In the genomic region with DNA sequence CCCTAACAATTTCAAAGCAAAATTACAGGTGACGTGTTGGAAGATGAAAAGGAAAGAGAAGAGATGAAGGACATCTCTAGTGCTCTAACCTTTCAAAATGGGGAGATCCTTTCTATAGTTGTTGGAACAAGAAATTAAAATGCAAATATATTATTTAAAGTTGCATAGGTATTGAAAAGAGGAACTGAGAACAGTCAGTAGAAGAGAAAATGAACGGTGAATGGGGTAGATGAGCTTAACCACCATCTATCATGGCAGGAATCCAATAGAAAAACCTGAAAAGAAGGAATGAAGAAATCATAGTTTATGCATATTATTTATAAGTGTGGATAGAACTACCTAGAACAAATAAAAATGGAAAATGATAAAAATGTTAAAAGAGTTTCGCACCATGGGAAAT, we compare ENCODE assay signal across 15 cellular contexts. TPM values are rescaled to one million over a fixed set of nuclear protein-coding genes. Genes with fewer than 3 reads are reported as not detected.
DNase-seq lines count a peak whose midpoint lies in the region; ATAC-seq and TF ChIP-seq lines count a peak whose summit lies in the region.
"Had no signal": no experiment of that assay in that cellular context is flagged by ENCODE, and none has a peak within 500 bp of the region (broad histone marks: within the 10 kb centered on the region; RNA-seq: fewer than 3 reads in every experiment).

No MANE protein-coding gene starts in this region.

- intact Hi-C loops in Calu3 (cut with micrococcal nuclease; ENCODE audit: unreplicated experiment): loop anchor here (5.0 to 10.0 kb wide), 2 partner anchors 73 to 460 kb away; no protein-coding TSS in a partner anchor

- H3K27me3 Mint-ChIP-seq in Calu3 (ENCODE audit: unreplicated experiment): no peaks in the 10 kb centered on the region

- no TSS peak for BruUV-seq in Calu3 (replicated peaks; lab: Mats Ljungman, UMichigan)

- DNase-seq in GM20000 (ENCODE audit: low spot score) (peak; percentile 26), Calu3 (no peak), COLO668 (lab: John Stamatoyannopoulos, UW; ENCODE audit: unreplicated experiment) (no peak)
- no peak for DNase-seq in stimulated activated naive CD8-positive, alpha-beta T cell treated with anti-CD3 and anti-CD28 coated beads, Interleukin-15, Interleukin-2, amounts not matched to agents 100 U/mL and 50 U/mL, for 24 hours
- DNase-seq: amniotic stem cell, gastrocnemius medialis, GF-D8, NCI-H748 treated with DMSO at 0.1 percent for 48 hours had no signal

- H3K4me3 Mint-ChIP-seq in Calu3 (ENCODE audit: low read depth, unreplicated experiment): no peak overlapping the region
- H3K4me3 Mint-ChIP-seq: B cell; stimulated activated naive CD8-positive, alpha-beta T cell treated with anti-CD3 and anti-CD28 coated beads, Interleukin-15, Interleukin-2, amounts not matched to agents 100 ng/mL and 50 ng/mL, for 24 hours; T-helper 1 cell treated with Interleukin-12 subunit alpha and Interleukin-12 subunit beta and Interleukin-4 antibody, amounts not matched to agents 30 μg/mL and 1 μg/mL, for 36 hours had no signal

- peak; percentile 93 for ATAC-seq in GM18511 (IDR thresholded peaks at IDR 0.05; ENCODE audit: unreplicated experiment)
- ATAC-seq in HG02938 (IDR thresholded peaks at IDR 0.05; ENCODE audit: unreplicated experiment): peak; percentile 89
- ATAC-seq in HG03565 (IDR thresholded peaks at IDR 0.05; ENCODE audit: unreplicated experiment): peak; percentile 92
- no peak for ATAC-seq in stimulated activated naive CD8-positive, alpha-beta T cell treated with anti-CD3 and anti-CD28 coated beads, Interleukin-15, Interleukin-2, amounts not matched to agents 100 U/mL and 50 U/mL, for 24 hours
- ATAC-seq in activated CD4-positive, CD25-positive, alpha-beta regulatory T cell treated with anti-CD3 and anti-CD28 coated beads, Interleukin-2, amount 50 U/mL, for 24 hours: no peak
- ATAC-seq: gastrocnemius medialis had no signal

- H3K4me1 Mint-ChIP-seq in Calu3 (ENCODE audit: low read depth, unreplicated experiment): no peaks in the 10 kb centered on the region

- H3K27ac Mint-ChIP-seq in Calu3 (ENCODE audit: unreplicated experiment): no peak overlapping the region
- H3K27ac Mint-ChIP-seq: B cell; stimulated activated naive CD8-positive, alpha-beta T cell treated with anti-CD3 and anti-CD28 coated beads, Interleukin-15, Interleukin-2, amounts not matched to agents 100 ng/mL and 50 ng/mL, for 24 hours; T-helper 1 cell treated with Interleukin-12 subunit alpha and Interleukin-12 subunit beta and Interleukin-4 antibody, amounts not matched to agents 30 μg/mL and 1 μg/mL, for 36 hours had no signal

- TF ChIP-seq CTCF in GM20000 (IDR thresholded peaks at IDR 0.05; ENCODE audit: extremely low read depth, missing control alignments) (no peak), Calu3 (IDR thresholded peaks at IDR 0.05; ENCODE audit: unreplicated experiment) (no peak)

- H3K36me3 Mint-ChIP-seq in Calu3 (ENCODE audit: insufficient read depth, unreplicated experiment): no peaks in the 10 kb centered on the region

- CTCF ChIA-PET in Calu3 (lab: Charles Lee): no interaction called here

- H3K9me3 Mint-ChIP-seq in Calu3 (ENCODE audit: low read depth, unreplicated experiment): no peaks in the 10 kb centered on the region
- H3K9me3 Mint-ChIP-seq: stimulated activated naive CD8-positive, alpha-beta T cell treated with anti-CD3 and anti-CD28 coated beads, Interleukin-15, Interleukin-2, amounts not matched to agents 100 ng/mL and 50 ng/mL, for 24 hours; T-helper 1 cell treated with Interleukin-12 subunit alpha and Interleukin-12 subunit beta and Interleukin-4 antibody, amounts not matched to agents 30 μg/mL and 1 μg/mL, for 36 hours had no signal

RNA-seq across cellular contexts. Expression of a gene that starts 42.0 kb away (rescaled TPM):
- 246 and 273 TPM in 2 replicates for total RNA-seq in Calu3 (2022)

Comparison
In these comparisons a context has a peak if more than half of its experiments do, and no peak if none do; other contexts are left out.
1. ATAC-seq: peak in GM18511 (single experiment), HG02938 (single experiment) and HG03565 (single experiment); none in stimulated activated naive CD8-positive, alpha-beta T cell treated with anti-CD3 and anti-CD28 coated beads, Interleukin-15, Interleukin-2, amounts not matched to agents 100 U/mL and 50 U/mL, for 24 hours (single experiment) and activated CD4-positive, CD25-positive, alpha-beta regulatory T cell treated with anti-CD3 and anti-CD28 coated beads, Interleukin-2, amount 50 U/mL, for 24 hours (0 of 2).